Comparison of ENCODE assay signal across 9 cellular contexts in genomic region chr16:69396187-69397061, GRCh38. TPM values are rescaled to one million over a fixed set of nuclear protein-coding genes. Genes with fewer than 3 reads are reported as not detected.
DNase-seq lines count a peak whose midpoint lies in the region; ATAC-seq and TF ChIP-seq lines count a peak whose summit lies in the region.
"Had no signal": no experiment of that assay in that cellular context is flagged by ENCODE, and none has a peak within 500 bp of the region (broad histone marks: within the 10 kb centered on the region; RNA-seq: fewer than 3 reads in every experiment).

No MANE protein-coding gene starts in this region.

- no peaks in the 10 kb centered on the region for H3K27me3 ChIP-seq in dorsolateral prefrontal cortex

- peak; percentile 69 to 92 (median 82) for TF ChIP-seq CTCF in dorsolateral prefrontal cortex (IDR thresholded peaks at IDR 0.05 in 54 of 56, conservative IDR thresholded peaks at IDR 0.05 in 2 of 56; ENCODE audit: low read depth in 1 of 56, partially characterized antibody in 56 of 56)

- intact Hi-C loops in dorsolateral prefrontal cortex (cut with DNase I), result loop anchor here (2.0 to 5.0 kb wide), 4 partner anchors 171 to 358 kb away; partner anchors contain the start of genes NOB1 (in 2 of the 2) and NFAT5 (in 1 of the 2)

- H3K27ac ChIP-seq in dorsolateral prefrontal cortex, result peak overlapping the region; percentile 17 to 95 (median 83)

- peak overlapping the region in 23 of 59 donors; percentile 1 to 41 (median 18) for H3K4me3 ChIP-seq in dorsolateral prefrontal cortex

- ATAC-seq in HG03095 (IDR thresholded peaks at IDR 0.05; ENCODE audit: unreplicated experiment), result peak; percentile 57
- ATAC-seq in HG02870 (IDR thresholded peaks at IDR 0.05; ENCODE audit: unreplicated experiment), result no peak

- in situ Hi-C loops in Caki2 (cut with HindIII; ENCODE audit: low pct_unique_long_range_greater_than_20kb, low sequenced_read_pairs), result loop anchor here (5.0 kb wide), 1 partner anchor 66 kb away; no protein-coding TSS in a partner anchor

- DNase-seq in Caki2 (ENCODE audit: low read depth), result peak; percentile 96
- peak; percentile 84 for DNase-seq in NCI-H69 (lab: John Stamatoyannopoulos, UW)
- peak; percentile 58 to 68 for DNase-seq in activated CD4-positive, alpha-beta T cell treated with anti-CD3 and anti-CD28 coated beads, Interleukin-2, amount 50 U/mL, for 4 hours
- DNase-seq in dorsolateral prefrontal cortex, result peak in 7 of 10 donors; percentile 49 to 81 (median 66)
- DNase-seq in medulla oblongata (ENCODE audit: extremely low spot score), result peak; percentile 93
- DNase-seq in stimulated activated CD4-positive, alpha-beta T cell treated with anti-CD3 and anti-CD28 coated beads, TNF-alpha, amount 100 ng/mL, for 48 hours (ENCODE audit: low read depth in 3 of 3), result peak; percentile 18 to 68 (median 66)

RNA-seq across cellular contexts. Expression of gene TERF2, which starts 10.6 kb away (rescaled TPM):
- 11.4 and 23.7 TPM in 2 replicates for total RNA-seq in Caki2 (2014; rRNA removed; shearing (Covaris generic); ENCODE audit: low replicate concordance)
- total RNA-seq in dorsolateral prefrontal cortex, result 100 to 1,000 TPM in 4 of 120 experiments, 10 to 100 TPM in 116; 46.4 to 105 (median 75.6) TPM

RNA-seq across cellular contexts. Expression of gene CYB5B, which starts 28.0 kb away (rescaled TPM):
- 119 and 138 TPM in 2 replicates for total RNA-seq in Caki2 (2014; rRNA removed; shearing (Covaris generic); ENCODE audit: low replicate concordance)
- 100 to 1,000 TPM in 88 of 120 experiments, 10 to 100 TPM in 32; 79.7 to 179 (median 108) TPM for total RNA-seq in dorsolateral prefrontal cortex

RNA-seq across cellular contexts. Expression of gene TMED6, which starts 44.8 kb away (rescaled TPM):
- total RNA-seq in Caki2 (2014; rRNA removed; shearing (Covaris generic); ENCODE audit: low replicate concordance), result 4.1 TPM in 1 of 2 replicates, not detected in the other
- total RNA-seq in dorsolateral prefrontal cortex, result 1 to 10 TPM in 60 of 120 experiments, under 1 TPM in 32, not detected in 28; 0.57 to 3.4 (median 1.3) TPM
- total RNA-seq: glomerular endothelial cell had no signal

RNA-seq across cellular contexts. Expression of gene NIP7, which starts 56.9 kb away (rescaled TPM):
- 18.7 and 25.7 TPM in 2 replicates for total RNA-seq in Caki2 (2014; rRNA removed; shearing (Covaris generic); ENCODE audit: low replicate concordance)
- 10 to 100 TPM in 97 of 120 experiments, 1 to 10 TPM in 23; 7.2 to 21.6 (median 12.4) TPM for total RNA-seq in dorsolateral prefrontal cortex

RNA-seq across cellular contexts. Expression of gene COG8, which starts 57.1 kb away (rescaled TPM):
- total RNA-seq in Caki2 (2014; rRNA removed; shearing (Covaris generic); ENCODE audit: low replicate concordance), result 56.2 and 68.1 TPM in 2 replicates
- 10 to 100 TPM; 30.0 to 57.6 (median 41.0) TPM for total RNA-seq in dorsolateral prefrontal cortex
